ENCODE assay signal across 8 cellular contexts in the genomic region with DNA sequence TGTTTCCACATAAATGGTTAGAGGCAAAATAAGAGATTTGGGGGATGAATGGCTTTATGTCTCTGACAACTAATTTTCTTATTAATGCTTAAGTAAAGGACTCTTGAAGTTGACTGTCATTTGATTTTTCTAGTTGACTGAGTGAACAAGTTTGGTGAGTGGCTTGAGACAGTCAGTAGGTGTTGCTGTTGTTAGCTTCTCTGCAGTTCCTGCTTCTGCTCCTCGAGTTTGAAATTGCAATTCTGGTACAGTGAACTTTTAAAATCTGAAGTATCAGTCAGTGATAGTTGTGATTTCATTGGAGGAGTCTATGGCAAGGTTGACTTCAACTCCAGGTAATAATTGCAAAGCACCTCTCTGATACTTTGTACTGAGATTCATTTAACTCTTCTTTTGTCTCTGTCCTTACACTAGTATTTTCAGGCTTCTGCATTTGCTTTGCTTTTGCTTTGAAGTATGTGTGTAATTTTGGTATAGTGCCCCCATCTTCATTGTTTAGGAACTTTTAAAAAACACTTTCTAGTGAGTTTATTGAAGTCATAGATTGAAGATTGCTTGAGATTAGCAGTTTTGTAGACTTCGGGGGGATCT. TPM values are rescaled to one million over a fixed set of nuclear protein-coding genes. Genes with fewer than 3 reads are reported as not detected.
DNase-seq lines count a peak whose midpoint lies in the region; ATAC-seq and TF ChIP-seq lines count a peak whose summit lies in the region.

No MANE protein-coding gene starts in this region.

- peak overlapping the region; percentile 89 to 93 (median 91) for H3K4me3 Mint-ChIP-seq in T-cell

- no peaks in the 10 kb centered on the region for H3K36me3 ChIP-seq in neutrophil

- no peaks in the 10 kb centered on the region for H3K9me3 ChIP-seq in neutrophil

- no peaks in the 10 kb centered on the region for H3K27me3 Mint-ChIP-seq in T-cell

- TF ChIP-seq CTCF in epithelial cell of proximal tubule (conservative IDR thresholded peaks at IDR 0.05; ENCODE audit: low read depth, low read length) (peak; percentile 72), neutrophil (IDR thresholded peaks at IDR 0.05) (peak; percentile 52)

- DNase-seq in DMS 273 (lab: John Stamatoyannopoulos, UW; ENCODE audit: unreplicated experiment) (peak; percentile 51), HCEC 1CT (peak; percentile 64), T-cell (peak in 18 of 34 experiments; percentile 3 to 40 (median 12)), epithelial cell of proximal tubule (ENCODE audit: low read depth) (no peak)

- H3K9me3 Mint-ChIP-seq in T-cell: no peaks in the 10 kb centered on the region

- ATAC-seq in T-cell (replicated peaks in 1 of 4) (peak in 1 of 4 experiments; percentile 11), HG02938 (IDR thresholded peaks at IDR 0.05; ENCODE audit: unreplicated experiment) (no peak), HG03520 (IDR thresholded peaks at IDR 0.05; ENCODE audit: unreplicated experiment) (no peak), HG02763 (IDR thresholded peaks at IDR 0.05; ENCODE audit: unreplicated experiment) (no peak)

- POLR2A ChIA-PET in T-cell (lab: Charles Lee): no interaction called here

- H3K4me3 ChIP-seq in epithelial cell of proximal tubule (ENCODE audit: low read depth, low read length) (peak overlapping the region; percentile 79), neutrophil (ENCODE audit: low read depth in 1 of 2, low read length in 1 of 2) (peak overlapping the region; percentile 87 to 98)

- H3K27ac Mint-ChIP-seq in T-cell: peak overlapping the region; percentile 23 to 69

- H3K4me1 Mint-ChIP-seq in T-cell: peaks cover 59 to 64% (median 63%) of the 10 kb centered on the region in 3 donors

- no peaks in the 10 kb centered on the region for H3K27me3 ChIP-seq in neutrophil

- H3K36me3 Mint-ChIP-seq in T-cell: no peaks in the 10 kb centered on the region

- CTCF ChIA-PET in T-cell (lab: Charles Lee): interaction anchor here (1.0 to 1.9 kb wide), 4 partner anchors 81 to 430 kb away, joined by 4 to 12 read pairs (median 6); no protein-coding TSS in a partner anchor

- peaks cover 57% of the 10 kb centered on the region in 2 experiments for H3K4me1 ChIP-seq in neutrophil (ENCODE audit: control insufficient read depth in 1 of 2, insufficient read depth in 1 of 2, low read depth in 1 of 2, low read length in 1 of 2)

- peak overlapping the region; percentile 98 for H3K27ac ChIP-seq in neutrophil

RNA-seq across cellular contexts. Expression of a gene that starts 2.5 kb away (rescaled TPM):
- total RNA-seq in T-cell (10 to 100 TPM; 34.9 to 50.6 (median 42.3) TPM), epithelial cell of proximal tubule (33.9 and 61.6 TPM in 2 replicates)
